15 cellular contexts compared by ENCODE assay signal in genomic region chr4:8874896-8875680, GRCh38. TPM values are rescaled to one million over a fixed set of nuclear protein-coding genes. Genes with fewer than 3 reads are reported as not detected.
DNase-seq lines count a peak whose midpoint lies in the region; ATAC-seq and TF ChIP-seq lines count a peak whose summit lies in the region.
"Had no signal": no experiment of that assay in that cellular context is flagged by ENCODE, and none has a peak within 500 bp of the region (broad histone marks: within the 10 kb centered on the region; RNA-seq: fewer than 3 reads in every experiment).

No MANE protein-coding gene starts in this region.

- H3K36me3 ChIP-seq in GM23338 (ENCODE audit: insufficient read depth) (no peaks in the 10 kb centered on the region), iPS-15b (ENCODE audit: control insufficient read depth, insufficient read depth, low read length) (no peaks in the 10 kb centered on the region), esophagus muscularis mucosa (no peaks in the 10 kb centered on the region)

- no peak overlapping the region for H3K4me2 ChIP-seq in GM23338

- peaks cover 29% of the 10 kb centered on the region for H3K4me1 ChIP-seq in GM23338 (ENCODE audit: insufficient read depth)
- no peaks in the 10 kb centered on the region for H3K4me1 ChIP-seq in iPS-15b (ENCODE audit: control insufficient read depth, insufficient read depth, low read length)
- H3K4me1 ChIP-seq in esophagus muscularis mucosa, result peaks cover 0 to 35% (median 29%) of the 10 kb centered on the region in 4 donors

- no peaks in the 10 kb centered on the region for H3K79me2 ChIP-seq in GM23338 (replicated peaks; ENCODE audit: insufficient read depth)

- WGBS in esophagus muscularis mucosa, result 20% methylated on average over 19 of the region's 19 CpGs

- H3K4me3 ChIP-seq in GM23338, result no peak overlapping the region
- peak overlapping the region; percentile 30 for H3K4me3 ChIP-seq in iPS-15b (ENCODE audit: low read depth, low read length)
- H3K4me3 ChIP-seq in esophagus muscularis mucosa, result no peak overlapping the region
- H3K4me3 ChIP-seq: GM23248 had no signal

- intact Hi-C loops in esophagus muscularis mucosa (cut with DNase I), result no loop called here

- H3K4me1 Mint-ChIP-seq in activated T-cell treated with anti-CD3 and anti-CD28 coated beads, Interleukin-2, amount 50 U/mL, for 72 hours (ENCODE audit: low read depth), result no peaks in the 10 kb centered on the region
- H3K4me1 Mint-ChIP-seq in GM23338, result peaks cover 22% of the 10 kb centered on the region

- TF ChIP-seq CTCF in GM23338 (conservative IDR thresholded peaks at IDR 0.05; ENCODE audit: low read depth in 2 of 2) (no peak), esophagus muscularis mucosa (IDR thresholded peaks at IDR 0.05) (no peak)

- no peak for TF ChIP-seq POLR2A in esophagus muscularis mucosa (IDR thresholded peaks at IDR 0.05; ENCODE audit: low read depth)

- H3K9me3 ChIP-seq in iPS-15b (ENCODE audit: control insufficient read depth, insufficient read depth, low read length) (no peaks in the 10 kb centered on the region), esophagus muscularis mucosa (no peaks in the 10 kb centered on the region)

- peaks cover 3 to 8% of the 10 kb centered on the region in 2 donors for H3K36me3 Mint-ChIP-seq in activated T-cell treated with anti-CD3 and anti-CD28 coated beads, Interleukin-2, amount 50 U/mL, for 72 hours (ENCODE audit: insufficient read depth in 2 of 2)
- H3K36me3 Mint-ChIP-seq in GM23338 (ENCODE audit: low read depth), result no peaks in the 10 kb centered on the region; the same call in 2 of the 3 replicates
- H3K36me3 Mint-ChIP-seq: CD4-positive, CD25-positive, alpha-beta regulatory T cell had no signal

- no peak for TF ChIP-seq EP300 in esophagus muscularis mucosa (IDR thresholded peaks at IDR 0.05)

- H2AFZ ChIP-seq in GM23338, result no peak overlapping the region
- H2AFZ ChIP-seq: GM23248 had no signal

- 0 out of 2 replicates have a peak, but pooled peaks cover 8% of the 10 kb centered on the region for H3F3A ChIP-seq in GM23338 (replicated peaks; ENCODE audit: low read depth)

- DNase-seq in activated T-cell treated with anti-CD3 and anti-CD28 coated beads, Interleukin-2, amount 50 U/mL, for 72 hours, result no peak
- DNase-seq in activated T-cell treated with anti-CD3 and anti-CD28 coated beads, Interleukin-2, amount 50 U/mL, for 1 hour, result no peak
- DNase-seq in GM23338 (ENCODE audit: low spot score) (no peak), SKM-1 treated with dmso at 0.1 percent for 144 hours (lab: John Stamatoyannopoulos, UW; ENCODE audit: unreplicated experiment) (peak; percentile 69), esophagus muscularis mucosa (ENCODE audit: extremely low spot score) (no peak), GDM1 (lab: John Stamatoyannopoulos, UW) (no peak)
- DNase-seq: Calu3; CD4-positive, CD25-positive, alpha-beta regulatory T cell; GM23248; NCI-H1048; NCI-H146; NCI-H226; NCI-H69 had no signal

- H4K20me1 ChIP-seq in GM23338 (replicated peaks; ENCODE audit: insufficient read depth), result peaks cover 30% of the 10 kb centered on the region

- H3K27me3 ChIP-seq in GM23338 (ENCODE audit: insufficient read depth) (peaks cover 97% of the 10 kb centered on the region), iPS-15b (ENCODE audit: control insufficient read depth, insufficient read depth, low read length) (peaks cover 93% of the 10 kb centered on the region), esophagus muscularis mucosa (peaks cover 0 to 100% (median 44%) of the 10 kb centered on the region in 4 donors)

- H3K27me3 Mint-ChIP-seq in activated T-cell treated with anti-CD3 and anti-CD28 coated beads, Interleukin-2, amount 50 U/mL, for 72 hours (ENCODE audit: low read depth), result peaks cover 73% of the 10 kb centered on the region
- peaks cover 91% of the 10 kb centered on the region for H3K27me3 Mint-ChIP-seq in GM23338 (ENCODE audit: insufficient read depth, low read depth, poor library complexity)

- no peak overlapping the region for H3K27ac Mint-ChIP-seq in activated T-cell treated with anti-CD3 and anti-CD28 coated beads, Interleukin-2, amount 50 U/mL, for 72 hours
- no peak overlapping the region for H3K27ac Mint-ChIP-seq in GM23338
- H3K27ac Mint-ChIP-seq: CD4-positive, CD25-positive, alpha-beta regulatory T cell had no signal

- H3K9me3 Mint-ChIP-seq in activated T-cell treated with anti-CD3 and anti-CD28 coated beads, Interleukin-2, amount 50 U/mL, for 72 hours, result peaks cover 3 to 4% of the 10 kb centered on the region in 2 donors
- H3K9me3 Mint-ChIP-seq in GM23338, result no peaks in the 10 kb centered on the region; the same call in 2 of the 3 replicates

- H3K4me3 Mint-ChIP-seq in activated T-cell treated with anti-CD3 and anti-CD28 coated beads, Interleukin-2, amount 50 U/mL, for 72 hours, result no peak overlapping the region
- no peak overlapping the region; the same call in 2 of the 3 replicates for H3K4me3 Mint-ChIP-seq in GM23338
- H3K4me3 Mint-ChIP-seq: CD4-positive, CD25-positive, alpha-beta regulatory T cell had no signal

- H3K9ac ChIP-seq in iPS-15b (ENCODE audit: low read depth, low read length), result no peak overlapping the region
- H3K9ac ChIP-seq: GM23248 had no signal

- H3K27ac ChIP-seq in GM23338 (ENCODE audit: low read depth) (no peak overlapping the region), esophagus muscularis mucosa (replicated peaks in 1 of 4) (no peak overlapping the region)
- H3K27ac ChIP-seq: GM23248 had no signal

- H3K9me2 ChIP-seq in GM23338 (ENCODE audit: insufficient read depth), result no peaks in the 10 kb centered on the region

- ATAC-seq in activated T-cell treated with anti-CD3 and anti-CD28 coated beads, Interleukin-2, amount 50 U/mL, for 72 hours (replicated peaks in 1 of 2), result peak; percentile 25 to 50
- ATAC-seq in GM23338 (no peak), HG02884 (IDR thresholded peaks at IDR 0.05; ENCODE audit: unreplicated experiment) (no peak)

TF ChIP-seq in GM23338, 12 proteins besides CTCF, POLR2A, EP300 and RAD21:
- TF ChIP-seq ZNF114 (CRISPR knock-in tag; IDR thresholded peaks at IDR 0.05) (no peak), EZH2 (IDR thresholded peaks at IDR 0.05; ENCODE audit: low read depth, unreplicated experiment) (peak; percentile 76), EZH2phosphoT487 (IDR thresholded peaks at IDR 0.05; ENCODE audit: unreplicated experiment) (peak; percentile 57), ZNF331 (CRISPR knock-in tag; IDR thresholded peaks at IDR 0.05; ENCODE audit: low read depth) (no peak)
TF ChIP-seq in GM23338: peak in this region for 2.

RNA-seq across cellular contexts. Expression of gene HMX1, which starts 3.4 kb away (rescaled TPM):
- not detected for total RNA-seq in activated T-cell treated with anti-CD3 and anti-CD28 coated beads, Interleukin-2, amount 50 U/mL, for 72 hours
- 0.69 TPM in 1 of 2 replicates, not detected in the other for total RNA-seq in GM23338 (2014; rRNA removed; shearing (Covaris generic))
- 0.23 TPM in 1 of 2 replicates, not detected in the other for polyA plus RNA-seq in GM23338 (2016; fragmentation: Nextera tagmentation; extraction: Ambion mirVana)
- under 1 TPM in 1 of 4 donors, not detected in 3; 0.17 TPM for total RNA-seq in esophagus muscularis mucosa
- total RNA-seq: Calu3; CD4-positive, CD25-positive, alpha-beta regulatory T cell; GM23248 had no signal
- polyA plus RNA-seq: CD4-positive, CD25-positive, alpha-beta regulatory T cell; GM23248 had no signal

Comparison
In these comparisons a context has a peak if more than half of its experiments do, and no peak if none do; other contexts are left out.
1. ATAC-seq: peak in activated T-cell treated with anti-CD3 and anti-CD28 coated beads, Interleukin-2, amount 50 U/mL, for 72 hours (2 of 2); none in GM23338 (single experiment) and HG02884 (single experiment).